In the genomic region with DNA sequence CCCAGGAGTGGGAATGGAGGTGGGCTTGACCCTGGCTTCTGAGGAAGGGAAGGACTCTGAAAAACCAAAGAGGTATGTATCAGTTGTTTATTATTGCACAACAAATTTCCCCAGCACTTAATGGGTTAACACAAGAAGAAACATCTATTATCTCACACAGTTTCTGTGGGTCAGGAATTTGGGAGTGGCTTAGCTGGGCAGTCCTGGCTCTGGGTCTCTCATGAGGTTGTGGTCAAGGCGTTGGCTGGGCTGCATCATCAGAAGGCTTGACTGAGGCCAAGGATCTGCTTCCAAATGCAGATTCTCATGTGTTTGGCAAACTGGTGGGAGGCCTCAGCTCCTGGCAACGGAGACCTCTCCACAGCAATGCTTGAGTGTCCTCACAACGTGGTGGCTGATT, we compare ENCODE assay signal across 17 cellular contexts. TPM values are rescaled to one million over a fixed set of nuclear protein-coding genes. Genes with fewer than 3 reads are reported as not detected.
A peak's percentile ranks its signal among the peaks of the same experiment; 100 is the strongest.
DNase-seq lines count a peak whose midpoint lies in the region; ATAC-seq and TF ChIP-seq lines count a peak whose summit lies in the region.
"Had no signal": no experiment of that assay in that cellular context is flagged by ENCODE, and none has a peak within 500 bp of the region (broad histone marks: within the 10 kb centered on the region; RNA-seq: fewer than 3 reads in every experiment).

No MANE protein-coding gene starts in this region.

- no peaks in the 10 kb centered on the region for H3K36me3 ChIP-seq in MG63
- no peaks in the 10 kb centered on the region for H3K36me3 ChIP-seq in gastrocnemius medialis
- no peaks in the 10 kb centered on the region for H3K36me3 ChIP-seq in uterus

- TF ChIP-seq POLR2A in gastrocnemius medialis (IDR thresholded peaks at IDR 0.05) = no peak
- no peak for TF ChIP-seq POLR2A in uterus (IDR thresholded peaks at IDR 0.05)

- in situ Hi-C loops in Caki2 (cut with HindIII; ENCODE audit: low pct_unique_long_range_greater_than_20kb, low sequenced_read_pairs) (no loop called here), gastrocnemius medialis (cut with MboI; ENCODE audit: low sequenced_read_pairs in 4 of 4) (no loop called here)

- H3K9me3 ChIP-seq in MG63 = peaks cover 6% of the 10 kb centered on the region
- peaks cover 0 to 4% (median 0%) of the 10 kb centered on the region in 3 donors for H3K9me3 ChIP-seq in gastrocnemius medialis
- no peaks in the 10 kb centered on the region for H3K9me3 ChIP-seq in uterus

- TF ChIP-seq CTCF in choroid plexus epithelial cell (conservative IDR thresholded peaks at IDR 0.05; ENCODE audit: low read depth, low read length) (no peak), gastrocnemius medialis (IDR thresholded peaks at IDR 0.05 in 4 of 5, conservative IDR thresholded peaks at IDR 0.05 in 1 of 5) (no peak), uterus (IDR thresholded peaks at IDR 0.05) (no peak)

- ATAC-seq in gastrocnemius medialis (no peak), HG02840 (IDR thresholded peaks at IDR 0.05; ENCODE audit: low FRiP score, unreplicated experiment) (no peak), GM21528 (IDR thresholded peaks at IDR 0.05; ENCODE audit: low FRiP score, unreplicated experiment) (no peak)
- ATAC-seq: activated CD8-positive, alpha-beta memory T cell treated with anti-CD3 and anti-CD28 coated beads, Interleukin-2, amount 10 ng/mL, durations not matched to agents 7 days and 5 days; stimulated activated memory B cell treated with anti-CD40 and anti-IgM and Interleukin-4, amounts not matched to agents 10 μg/mL and 1 μg/mL and 100 μg/mL, for 72 hours had no signal

- intact Hi-C loops in gastrocnemius medialis (cut with DNase I; ENCODE audit: low total_unique reads) = no loop called here
- intact Hi-C loops in uterus (cut with DNase I; ENCODE audit: low total_unique reads) = no loop called here

- H3K4me1 ChIP-seq in gastrocnemius medialis (no peaks in the 10 kb centered on the region), uterus (no peaks in the 10 kb centered on the region)
- H3K4me1 ChIP-seq: parathyroid adenoma had no signal

- peak; percentile 70 for DNase-seq in Caki2 (ENCODE audit: low read depth)
- peak; percentile 81 for DNase-seq in MG63
- peak; percentile 70 for DNase-seq in choroid plexus epithelial cell (ENCODE audit: low read depth)
- peak; percentile 60 for DNase-seq in myocyte (ENCODE audit: low read depth)
- DNase-seq in gastrocnemius medialis = no peak
- no peak for DNase-seq in uterus
- DNase-seq: activated CD8-positive, alpha-beta memory T cell treated with anti-CD3 and anti-CD28 coated beads, Interleukin-2, amount 10 ng/mL, durations not matched to agents 7 days and 5 days; NCI-H446; RPMI8226; stimulated activated CD4-positive, alpha-beta T cell treated with anti-CD3 and anti-CD28 coated beads, Interleukin-2, amount 100 ng/mL, for 48 hours had no signal

- H3K4me3 ChIP-seq in MG63 = no peak overlapping the region
- no peak overlapping the region for H3K4me3 ChIP-seq in choroid plexus epithelial cell (ENCODE audit: low read depth, low read length)
- no peak overlapping the region for H3K4me3 ChIP-seq in gastrocnemius medialis
- no peak overlapping the region for H3K4me3 ChIP-seq in uterus
- H3K4me3 ChIP-seq: dorsolateral prefrontal cortex had no signal

- no peaks in the 10 kb centered on the region for H3K27me3 ChIP-seq in MG63
- H3K27me3 ChIP-seq in gastrocnemius medialis = no peaks in the 10 kb centered on the region
- no peaks in the 10 kb centered on the region for H3K27me3 ChIP-seq in uterus
- H3K27me3 ChIP-seq: dorsolateral prefrontal cortex had no signal

- no peak overlapping the region for H3K27ac ChIP-seq in gastrocnemius medialis
- H3K27ac ChIP-seq in uterus = no peak overlapping the region
- H3K27ac ChIP-seq: dorsolateral prefrontal cortex, HL-60, parathyroid adenoma had no signal

RNA-seq across cellular contexts. Expression of a gene that starts 17.5 kb away (rescaled TPM):
- total RNA-seq in Caki2 (2014; rRNA removed; shearing (Covaris generic); ENCODE audit: low replicate concordance) = not detected in 2 replicates
- total RNA-seq in MG63 (2014; rRNA removed; shearing (Covaris generic); ENCODE audit: low replicate concordance) = not detected in 2 replicates
- total RNA-seq in myocyte (0.08 TPM in 1 of 2 replicates, not detected in the other), gastrocnemius medialis (under 1 TPM in 3 of 4 donors, not detected in 1; 0.12 to 0.66 (median 0.40) TPM), uterus (1 to 10 TPM in 2 of 4 donors, under 1 TPM in 2; 0.29 to 7.5 (median 1.7) TPM)
- polyA plus RNA-seq in myocyte (2012) = 0.09 TPM
- total RNA-seq: Daoy had no signal

Comparison
In these comparisons a context has a peak if more than half of its experiments do, and no peak if none do; other contexts are left out.
1. DNase-seq: peak in Caki2 (single experiment), MG63 (single experiment), choroid plexus epithelial cell (single experiment) and myocyte (single experiment); none in gastrocnemius medialis (0 of 2) and uterus (0 of 2).